21 cellular contexts compared by ENCODE assay signal in genomic region chr3:96330795-96331194, GRCh38.
DNase-seq lines count a peak whose midpoint lies in the region; ATAC-seq and TF ChIP-seq lines count a peak whose summit lies in the region.
"Had no signal": no experiment of that assay in that cellular context is flagged by ENCODE, and none has a peak within 500 bp of the region (broad histone marks: within the 10 kb centered on the region; RNA-seq: fewer than 3 reads in every experiment).

No MANE protein-coding gene starts in this region.

- CTCF ChIA-PET in WTC11 (lab: Charles Lee): interaction anchor here (0.6 kb wide), 1 partner anchor 1668 kb away, joined by 3 read pairs; no protein-coding TSS in a partner anchor

- no peak overlapping the region for H3K4me3 Mint-ChIP-seq in WTC11
- H3K4me3 Mint-ChIP-seq: CD14-positive monocyte; CD4-positive, alpha-beta memory T cell; CD4-positive, CD25-positive, alpha-beta regulatory T cell; CD8-positive, alpha-beta memory T cell had no signal

- TF ChIP-seq CTCF in WTC11 (IDR thresholded peaks at IDR 0.05): no peak
- TF ChIP-seq CTCF in heart right ventricle (IDR thresholded peaks at IDR 0.05): no peak

- intact Hi-C loops in heart right ventricle (cut with DNase I): no loop called here

- no peak for DNase-seq in WTC11 (ENCODE audit: low spot score)
- DNase-seq in iPS DF 19.7 (ENCODE audit: low read depth, low spot score): peak; percentile 7
- no peak for DNase-seq in cerebellar cortex (ENCODE audit: low spot score)
- no peak for DNase-seq in kidney tubule cell (ENCODE audit: low spot score)
- no peak for DNase-seq in heart right ventricle
- DNase-seq: 8988T; C1 segment of cervical spinal cord; CD4-positive, alpha-beta memory T cell; CD4-positive, CD25-positive, alpha-beta regulatory T cell; CD8-positive, alpha-beta memory T cell; COR-L47; DMS 273 treated with DMSO at 0.1 percent for 48 hours; DMS153; DMS79; DND-41; EL; GDM1 had no signal

- H3K4me3 ChIP-seq in heart right ventricle: no peak overlapping the region
- H3K4me3 ChIP-seq: BLaER1, GM12878 had no signal

- H3K27me3 ChIP-seq in heart right ventricle: no peaks in the 10 kb centered on the region
- H3K27me3 ChIP-seq: BE2C, BLaER1 had no signal

- 28 to 48% methylated on average over 2 of the region's 2 CpGs for WGBS in heart right ventricle, 2 donors

- peaks cover 12% of the 10 kb centered on the region for H3K9me3 Mint-ChIP-seq in WTC11

- no peaks in the 10 kb centered on the region for H3K4me1 ChIP-seq in heart right ventricle
- H3K4me1 ChIP-seq: BE2C, BLaER1 had no signal

- POLR2A ChIA-PET in WTC11 (lab: Charles Lee): no interaction called here

- H3K27me3 Mint-ChIP-seq in WTC11 (ENCODE audit: low read depth): no peaks in the 10 kb centered on the region
- H3K27me3 Mint-ChIP-seq: CD4-positive, alpha-beta memory T cell; CD4-positive, CD25-positive, alpha-beta regulatory T cell; CD8-positive, alpha-beta memory T cell had no signal

- peaks cover 9% of the 10 kb centered on the region for H3K4me1 Mint-ChIP-seq in WTC11
- H3K4me1 Mint-ChIP-seq: CD14-positive monocyte; CD4-positive, alpha-beta memory T cell; CD8-positive, alpha-beta memory T cell had no signal

- H3K27ac ChIP-seq in heart right ventricle: no peak overlapping the region
- H3K27ac ChIP-seq: BLaER1 had no signal

- H3K27ac Mint-ChIP-seq in WTC11: no peak overlapping the region
- H3K27ac Mint-ChIP-seq: CD14-positive monocyte; CD4-positive, alpha-beta memory T cell; CD4-positive, CD25-positive, alpha-beta regulatory T cell; CD8-positive, alpha-beta memory T cell had no signal

- no peaks in the 10 kb centered on the region for H3K9me3 ChIP-seq in heart right ventricle
- H3K9me3 ChIP-seq: BE2C, BLaER1 had no signal

- no peaks in the 10 kb centered on the region for H3K36me3 ChIP-seq in heart right ventricle
- H3K36me3 ChIP-seq: BE2C, BLaER1 had no signal

- ATAC-seq in WTC11: peak; percentile 43; the same call in 1 of the 2 replicates
- ATAC-seq in heart right ventricle: no peak

- peaks cover 7% of the 10 kb centered on the region; the same call in 1 of the 2 replicates for H3K36me3 Mint-ChIP-seq in WTC11
- H3K36me3 Mint-ChIP-seq: CD14-positive monocyte; CD4-positive, alpha-beta memory T cell; CD4-positive, CD25-positive, alpha-beta regulatory T cell; CD8-positive, alpha-beta memory T cell had no signal

TF ChIP-seq in WTC11, 78 proteins besides CTCF, POLR2A, EP300 and RAD21:
- TF ChIP-seq USF1 (CRISPR knock-in tag; IDR thresholded peaks at IDR 0.05): no peak
- TF ChIP-seq MAX (CRISPR knock-in tag; IDR thresholded peaks at IDR 0.05): no peak
- TF ChIP-seq SOX15 (CRISPR knock-in tag; IDR thresholded peaks at IDR 0.05): no peak
- no peak for TF ChIP-seq ZBTB21 (CRISPR knock-in tag; IDR thresholded peaks at IDR 0.05; ENCODE audit: borderline replicate concordance)
- no peak for TF ChIP-seq TP53 (CRISPR knock-in tag; IDR thresholded peaks at IDR 0.05)
- TF ChIP-seq AR (CRISPR knock-in tag; IDR thresholded peaks at IDR 0.05): no peak
- TF ChIP-seq NR3C1 (CRISPR knock-in tag; conservative IDR thresholded peaks at IDR 0.05; ENCODE audit: low read depth): no peak
TF ChIP-seq in WTC11: peak in this region for 0.
